In genomic region chr20:34544109-34544793, GRCh38 we compare ENCODE assay signal across 3 cellular contexts.
A peak's percentile ranks its signal among the peaks of the same experiment; 100 is the strongest.
TF ChIP-seq lines count a peak whose summit lies in the region.

No MANE protein-coding gene starts in this region.

TF ChIP-seq in K562, 482 proteins besides CTCF, POLR2A, EP300 and RAD21 (continues in another document):
- no peak for TF ChIP-seq E2F4 (CRISPR knock-in tag; IDR thresholded peaks at IDR 0.05; ENCODE audit: low read depth)
- no peak for TF ChIP-seq BRF2 (IDR thresholded peaks at IDR 0.05; ENCODE audit: borderline replicate concordance, insufficient read depth, insufficient read length)
- no peak for TF ChIP-seq CBX3 (IDR thresholded peaks at IDR 0.05; ENCODE audit: borderline replicate concordance in 1 of 2, low read length in 2 of 2)
- TF ChIP-seq MEF2D (tag; conservative IDR thresholded peaks at IDR 0.05; ENCODE audit: low read depth), result no peak
- no peak for TF ChIP-seq ETV6 (IDR thresholded peaks at IDR 0.05; ENCODE audit: borderline replicate concordance in 1 of 2, low read depth in 2 of 2, low read length in 1 of 2)
- no peak for TF ChIP-seq ETV6 (CRISPR knock-in tag; IDR thresholded peaks at IDR 0.05; ENCODE audit: borderline replicate concordance)
- TF ChIP-seq HNRNPK (IDR thresholded peaks at IDR 0.05; ENCODE audit: low read depth, low read length, poor library complexity, severe bottlenecking), result no peak
- TF ChIP-seq NCOR1 (IDR thresholded peaks at IDR 0.05), result no peak
- TF ChIP-seq CREB3L1 (IDR thresholded peaks at IDR 0.05; ENCODE audit: borderline replicate concordance, low read depth), result no peak
- TF ChIP-seq ATF7 (IDR thresholded peaks at IDR 0.05), result peak; percentile 16; the same call in 1 of the 2 replicates
- TF ChIP-seq ZBTB17 (CRISPR knock-in tag; IDR thresholded peaks at IDR 0.05), result no peak
- peak; percentile 60; the same call in 1 of the 2 replicates for TF ChIP-seq MYNN (IDR thresholded peaks at IDR 0.05)
- TF ChIP-seq MYNN (CRISPR knock-in tag; IDR thresholded peaks at IDR 0.05), result no peak
- TF ChIP-seq E4F1 (CRISPR knock-in tag; IDR thresholded peaks at IDR 0.05; ENCODE audit: borderline replicate concordance), result no peak

TF ChIP-seq in HepG2, 621 proteins besides CTCF, POLR2A, EP300 and RAD21 (continues in another document):
- TF ChIP-seq ZBED4 (CRISPR knock-in tag; IDR thresholded peaks at IDR 0.05; ENCODE audit: borderline replicate concordance), result no peak
- TF ChIP-seq ZNF891 (CRISPR knock-in tag; IDR thresholded peaks at IDR 0.05), result peak; percentile 49; the same call in 1 of the 2 replicates
- no peak for TF ChIP-seq IRF9 (CRISPR knock-in tag; IDR thresholded peaks at IDR 0.05; ENCODE audit: borderline replicate concordance)
- TF ChIP-seq KLF15 (CRISPR knock-in tag; IDR thresholded peaks at IDR 0.05; ENCODE audit: borderline replicate concordance), result no peak
- TF ChIP-seq ZNF543 (CRISPR knock-in tag; IDR thresholded peaks at IDR 0.05), result no peak
- no peak for TF ChIP-seq SP140L (CRISPR knock-in tag; IDR thresholded peaks at IDR 0.05; ENCODE audit: borderline replicate concordance)
- peak; percentile 92 for TF ChIP-seq ZBTB38 (CRISPR knock-in tag; IDR thresholded peaks at IDR 0.05)
- no peak for TF ChIP-seq SAFB2 (CRISPR knock-in tag; IDR thresholded peaks at IDR 0.05; ENCODE audit: borderline replicate concordance, low read depth)
- 0 out of 2 replicates have a peak, but pooled peaks have one; percentile 27 for TF ChIP-seq ZNF225 (CRISPR knock-in tag; IDR thresholded peaks at IDR 0.05)
- TF ChIP-seq KDM2A (CRISPR knock-in tag; IDR thresholded peaks at IDR 0.05; ENCODE audit: borderline replicate concordance, low read depth), result peak; percentile 36; the same call in 1 of the 2 replicates
- TF ChIP-seq MAFK (conservative IDR thresholded peaks at IDR 0.05 in 1 of 2, IDR thresholded peaks at IDR 0.05 in 1 of 2; ENCODE audit: low read length in 2 of 2), result no peak
- TF ChIP-seq NFKBIZ (CRISPR knock-in tag; IDR thresholded peaks at IDR 0.05), result no peak
- no peak for TF ChIP-seq TAF1 (CRISPR knock-in tag; IDR thresholded peaks at IDR 0.05)
- TF ChIP-seq ZBTB42 (CRISPR knock-in tag; IDR thresholded peaks at IDR 0.05), result no peak
- peak; percentile 51 for TF ChIP-seq AGO2 (optimal IDR thresholded peaks at IDR 0.05; ENCODE audit: low read depth, low read length)
- no peak for TF ChIP-seq DPF2 (CRISPR knock-in tag; IDR thresholded peaks at IDR 0.05; ENCODE audit: borderline replicate concordance, low read depth)
- TF ChIP-seq ZNF615 (CRISPR knock-in tag; IDR thresholded peaks at IDR 0.05; ENCODE audit: borderline replicate concordance), result no peak
- TF ChIP-seq SCMH1 (CRISPR knock-in tag; IDR thresholded peaks at IDR 0.05; ENCODE audit: borderline replicate concordance), result no peak
- no peak for TF ChIP-seq ZNF713 (CRISPR knock-in tag; IDR thresholded peaks at IDR 0.05)
- no peak for TF ChIP-seq YEATS2 (CRISPR knock-in tag; IDR thresholded peaks at IDR 0.05; ENCODE audit: borderline replicate concordance)
- no peak for TF ChIP-seq PCBP2 (optimal IDR thresholded peaks at IDR 0.05; ENCODE audit: low read depth, low read length, poor library complexity, severe bottlenecking)
- 0 out of 2 replicates have a peak, but pooled peaks have one; percentile 41 for TF ChIP-seq ZC3H13 (CRISPR knock-in tag; IDR thresholded peaks at IDR 0.05)
- no peak for TF ChIP-seq ATF7 (IDR thresholded peaks at IDR 0.05)
- TF ChIP-seq ATF7 (CRISPR knock-in tag; IDR thresholded peaks at IDR 0.05), result no peak
- peak; percentile 62 for TF ChIP-seq RBM22 (optimal IDR thresholded peaks at IDR 0.05; ENCODE audit: low read length)
- no peak for TF ChIP-seq FLYWCH1 (CRISPR knock-in tag; IDR thresholded peaks at IDR 0.05)
- no peak for TF ChIP-seq LRRFIP1 (CRISPR knock-in tag; conservative IDR thresholded peaks at IDR 0.05)

TF ChIP-seq in SK-N-SH, 30 proteins besides CTCF, POLR2A, EP300 and RAD21:
- TF ChIP-seq POLR2AphosphoS5 (IDR thresholded peaks at IDR 0.05; ENCODE audit: low read depth, low read length) (no peak), JUND (IDR thresholded peaks at IDR 0.05) (no peak), TCF12 (IDR thresholded peaks at IDR 0.05) (no peak), IRF3 (IDR thresholded peaks at IDR 0.05; ENCODE audit: low read depth, low read length) (no peak), NRF1 (IDR thresholded peaks at IDR 0.05; ENCODE audit: low read depth, low read length) (no peak), TAF1 (IDR thresholded peaks at IDR 0.05; ENCODE audit: borderline replicate concordance, low read depth, low read length) (no peak), FOXM1 (IDR thresholded peaks at IDR 0.05; ENCODE audit: low read depth) (no peak), SIN3A (IDR thresholded peaks at IDR 0.05; ENCODE audit: borderline replicate concordance, low read depth, low read length) (no peak), PBX3 (IDR thresholded peaks at IDR 0.05) (no peak), GABPA (IDR thresholded peaks at IDR 0.05; ENCODE audit: low read depth) (no peak), REST (IDR thresholded peaks at IDR 0.05; ENCODE audit: low read depth, low read length) (no peak), TEAD4 (IDR thresholded peaks at IDR 0.05; ENCODE audit: borderline replicate concordance, insufficient read depth) (no peak), SMC3 (IDR thresholded peaks at IDR 0.05; ENCODE audit: low read depth, low read length) (no peak), NFIC (IDR thresholded peaks at IDR 0.05; ENCODE audit: borderline replicate concordance) (no peak), FOSL2 (IDR thresholded peaks at IDR 0.05; ENCODE audit: borderline replicate concordance, low read depth) (no peak), MEF2A (IDR thresholded peaks at IDR 0.05; ENCODE audit: borderline replicate concordance, low read depth) (no peak), FOXJ3 (CRISPR knock-in tag; IDR thresholded peaks at IDR 0.05) (no peak), MXI1 (IDR thresholded peaks at IDR 0.05; ENCODE audit: low read depth, low read length) (no peak), GATA2 (CRISPR knock-in tag; IDR thresholded peaks at IDR 0.05) (no peak), EZH2phosphoT487 (IDR thresholded peaks at IDR 0.05; ENCODE audit: borderline replicate concordance, low read depth) (no peak)
